1 cellular context compared by ENCODE assay signal in genomic region chr12:71768900-71769299, GRCh38.
TF ChIP-seq lines count a peak whose summit lies in the region.

No MANE protein-coding gene starts in this region.

TF ChIP-seq in IMR-90, 13 proteins besides CTCF, POLR2A, EP300 and RAD21 (continued from another document):
- TF ChIP-seq RCOR1 (IDR thresholded peaks at IDR 0.05; ENCODE audit: insufficient replicate concordance, low read length): no peak
- no peak for TF ChIP-seq MAFK (IDR thresholded peaks at IDR 0.05; ENCODE audit: low read depth, low read length)
- no peak for TF ChIP-seq MXI1 (IDR thresholded peaks at IDR 0.05; ENCODE audit: borderline replicate concordance, low read depth, low read length)
- TF ChIP-seq CHD1 (IDR thresholded peaks at IDR 0.05; ENCODE audit: low read depth, low read length): no peak
- no peak for TF ChIP-seq BHLHE40 (IDR thresholded peaks at IDR 0.05; ENCODE audit: low read depth, low read length)
- no peak for TF ChIP-seq FOS (IDR thresholded peaks at IDR 0.05; ENCODE audit: low read depth, low read length)
- TF ChIP-seq ELK1 (IDR thresholded peaks at IDR 0.05; ENCODE audit: borderline replicate concordance, low read depth, low read length): no peak
- no peak for TF ChIP-seq MAZ (IDR thresholded peaks at IDR 0.05; ENCODE audit: borderline replicate concordance, low read depth, low read length)
- no peak for TF ChIP-seq SMC3 (IDR thresholded peaks at IDR 0.05; ENCODE audit: low read depth, low read length)
- no peak for TF ChIP-seq RFX5 (IDR thresholded peaks at IDR 0.05; ENCODE audit: low read depth, low read length)
- TF ChIP-seq USF2 (IDR thresholded peaks at IDR 0.05; ENCODE audit: low read depth, low read length): no peak
- TF ChIP-seq NFE2L2 (IDR thresholded peaks at IDR 0.05; ENCODE audit: low read depth, low read length): no peak
